1 cellular context compared by ENCODE assay signal in genomic region chr4:142373610-142374009, GRCh38.
TF ChIP-seq lines count a peak whose summit lies in the region.

No MANE protein-coding gene starts in this region.

TF ChIP-seq in HCT116, 20 proteins besides CTCF, POLR2A, EP300 and RAD21:
- TF ChIP-seq SP1 (IDR thresholded peaks at IDR 0.05; ENCODE audit: low read depth) = 0 out of 2 replicates have a peak, but pooled peaks have one; percentile 6
- no peak for TF ChIP-seq YY1 (IDR thresholded peaks at IDR 0.05; ENCODE audit: extremely low read depth, insufficient replicate concordance, low read depth, low read length)
- no peak for TF ChIP-seq EZH2phosphoT487 (IDR thresholded peaks at IDR 0.05; ENCODE audit: borderline replicate concordance)
- TF ChIP-seq REST (IDR thresholded peaks at IDR 0.05; ENCODE audit: low read depth) = no peak
